Comparison of ENCODE assay signal across 10 cellular contexts in genomic region chr3:114411811-114412803, GRCh38.
DNase-seq lines count a peak whose midpoint lies in the region; ATAC-seq and TF ChIP-seq lines count a peak whose summit lies in the region.
"Had no signal": no experiment of that assay in that cellular context is flagged by ENCODE, and none has a peak within 500 bp of the region (broad histone marks: within the 10 kb centered on the region; RNA-seq: fewer than 3 reads in every experiment).

No MANE protein-coding gene starts in this region.

- H2BK120ac ChIP-seq in IMR-90 (ENCODE audit: low read depth, low read length) = peak overlapping the region; percentile 3; the same call in 1 of the 2 replicates

- H3K9me3 ChIP-seq in IMR-90 (ENCODE audit: control insufficient read depth, insufficient read depth, low read length) = no peaks in the 10 kb centered on the region
- H3K9me3 ChIP-seq: upper lobe of left lung had no signal

- H3K56ac ChIP-seq in IMR-90 (ENCODE audit: extremely low read depth, insufficient read depth, low read length) = no peak overlapping the region

- peaks cover 12 to 35% of the 10 kb centered on the region in 2 experiments for H3K79me1 ChIP-seq in IMR-90 (ENCODE audit: low read depth in 1 of 2, low read length in 2 of 2)

- peak overlapping the region; percentile 11 for H2AFZ ChIP-seq in IMR-90 (replicated peaks; ENCODE audit: low read length, poor library complexity)

- H4K5ac ChIP-seq in IMR-90 (ENCODE audit: low read depth, low read length) = no peak overlapping the region; the same call in 1 of the 2 replicates

- peak overlapping the region; percentile 12; the same call in 1 of the 2 replicates for H2BK20ac ChIP-seq in IMR-90 (ENCODE audit: low read depth, low read length)

- peak overlapping the region; percentile 27; the same call in 2 of the 3 replicates for H2BK15ac ChIP-seq in IMR-90 (ENCODE audit: low read depth, low read length)

- POLR2A ChIA-PET in IMR-90 (lab: Charles Lee; ENCODE audit: unreplicated experiment) = no interaction called here

- peak; percentile 74 for ATAC-seq in IMR-90 (ENCODE audit: low read depth)
- peak; percentile 65 for ATAC-seq in sciatic nerve

- H3K4me3 ChIP-seq in IMR-90 (ENCODE audit: insufficient read depth, low read depth, low read length) = no peak overlapping the region
- H3K4me3 ChIP-seq: upper lobe of left lung had no signal

- dilution Hi-C loops in IMR-90 (cut with HindIII; ENCODE audit: low sequenced_read_pairs, unreplicated experiment) = no loop called here

- no peak for TF ChIP-seq POLR2A in IMR-90 (IDR thresholded peaks at IDR 0.05; ENCODE audit: low read depth, low read length)

- H3K36me3 ChIP-seq in IMR-90 (ENCODE audit: control insufficient read depth, insufficient read depth, low read length) = no peaks in the 10 kb centered on the region
- H3K36me3 ChIP-seq: upper lobe of left lung had no signal

- BruUV-seq in IMR-90 (replicated peaks; lab: Mats Ljungman, UMichigan) = no TSS peak

- H2AK5ac ChIP-seq in IMR-90 (ENCODE audit: low read depth, low read length) = peak overlapping the region; percentile 61

- in situ Hi-C loops in IMR-90 (cut with MboI; ENCODE audit: low sequenced_read_pairs) = no loop called here

- H3K27me3 ChIP-seq in IMR-90 (ENCODE audit: control insufficient read depth, insufficient read depth, low read length) = no peaks in the 10 kb centered on the region
- H3K27me3 ChIP-seq: upper lobe of left lung had no signal

- peak overlapping the region; percentile 34 for H3K23ac ChIP-seq in IMR-90 (ENCODE audit: low read depth, low read length)

- CTCF ChIA-PET in IMR-90 (lab: Yijun Ruan, JAX) = no interaction called here

- H3K4me1 ChIP-seq in IMR-90 (ENCODE audit: control insufficient read depth, insufficient read depth, low read length) = peaks cover 16% of the 10 kb centered on the region

- peak overlapping the region; percentile 74 for H3K14ac ChIP-seq in IMR-90 (replicated peaks; ENCODE audit: low read depth, low read length)

- H3K4ac ChIP-seq in IMR-90 (ENCODE audit: low read depth, low read length) = peak overlapping the region; percentile 57

- H2BK5ac ChIP-seq in IMR-90 (ENCODE audit: low read depth, low read length, poor library complexity, severe bottlenecking) = peak overlapping the region; percentile 44

- TF ChIP-seq RAD21 in IMR-90 (IDR thresholded peaks at IDR 0.05; ENCODE audit: low read length) = 0 out of 2 replicates have a peak, but pooled peaks have one; percentile 15

- 0 out of 2 replicates have a peak overlapping the region, but pooled peaks have one; percentile 32 for H3K27ac ChIP-seq in IMR-90 (ENCODE audit: insufficient read depth, low read length)

- no peak overlapping the region for H2AK9ac ChIP-seq in IMR-90 (replicated peaks; ENCODE audit: low read depth, low read length, poor library complexity)

- peak overlapping the region; percentile 37 for H4K91ac ChIP-seq in IMR-90 (ENCODE audit: insufficient read depth, low read depth, low read length)

- H3K9me1 ChIP-seq in IMR-90 (ENCODE audit: insufficient read depth, low read length) = peaks cover 11% of the 10 kb centered on the region; the same call in 1 of the 2 replicates

- H4K20me1 ChIP-seq in IMR-90 (ENCODE audit: insufficient read depth, low read length) = no peaks in the 10 kb centered on the region

- peak overlapping the region; percentile 44; the same call in 1 of the 2 replicates for H3K18ac ChIP-seq in IMR-90 (ENCODE audit: low read depth, low read length)

- DNase-seq in stimulated activated naive CD4-positive, alpha-beta T cell treated with Interleukin-2 at 50 U/mL for 16 hours (lab: John Stamatoyannopoulos, UW) = peak; percentile 2
- DNase-seq in stimulated activated naive CD4-positive, alpha-beta T cell (lab: John Stamatoyannopoulos, UW) = no peak
- peak; percentile 87 for DNase-seq in IMR-90
- DNase-seq in dermis blood vessel endothelial cell = peak; percentile 43
- DNase-seq in sciatic nerve (ENCODE audit: low spot score) = no peak
- DNase-seq in NOMO-1 treated with DMSO at 0.1 percent for 48 hours (lab: John Stamatoyannopoulos, UW; ENCODE audit: unreplicated experiment) = no peak
- no peak for DNase-seq in COLO668 (lab: John Stamatoyannopoulos, UW; ENCODE audit: unreplicated experiment)
- no peak for DNase-seq in NCI-H2227 (lab: John Stamatoyannopoulos, UW; ENCODE audit: unreplicated experiment)
- DNase-seq: activated naive CD8-positive, alpha-beta T cell treated with anti-CD3 and anti-CD28 coated beads, Interleukin-2, amount 10 ng/mL, durations not matched to agents 7 days and 5 days; upper lobe of left lung had no signal

- WGBS in IMR-90 (ENCODE audit: extremely low coverage in 2 of 2, insufficient read length in 1 of 2), 2 experiments = 53 to 100% methylated on average over 1 to 2 of the region's 9 CpGs

- no peak for TF ChIP-seq CTCF in IMR-90 (conservative IDR thresholded peaks at IDR 0.05; ENCODE audit: low read depth, low read length)

- peak overlapping the region; percentile 53 for H3K4me2 ChIP-seq in IMR-90 (ENCODE audit: low read depth, low read length)

- H3K9ac ChIP-seq in IMR-90 (ENCODE audit: low read depth, low read length) = no peak overlapping the region

- H4K8ac ChIP-seq in IMR-90 (ENCODE audit: low read depth in 2 of 2, low read length in 2 of 2) = peak overlapping the region; percentile 4 to 58; a peak in 3 of 4 replicates

- intact Hi-C loops in IMR-90 (cut with micrococcal nuclease) (loop anchor here (5.0 kb wide), 1 partner anchor 45 kb away; no protein-coding TSS in a partner anchor), sciatic nerve (cut with DNase I) (no loop called here)

TF ChIP-seq in IMR-90, 13 proteins besides CTCF, POLR2A, EP300 and RAD21:
- no peak for TF ChIP-seq BHLHE40 (IDR thresholded peaks at IDR 0.05; ENCODE audit: low read depth, low read length)
- peak; percentile 39; the same call in 1 of the 2 replicates for TF ChIP-seq MAFK (IDR thresholded peaks at IDR 0.05; ENCODE audit: low read depth, low read length)
- no peak for TF ChIP-seq RFX5 (IDR thresholded peaks at IDR 0.05; ENCODE audit: low read depth, low read length)
- peak; percentile 84 for TF ChIP-seq FOS (IDR thresholded peaks at IDR 0.05; ENCODE audit: low read depth, low read length)
- TF ChIP-seq NFE2L2 (IDR thresholded peaks at IDR 0.05; ENCODE audit: low read depth, low read length) = no peak
- no peak for TF ChIP-seq MXI1 (IDR thresholded peaks at IDR 0.05; ENCODE audit: borderline replicate concordance, low read depth, low read length)
- TF ChIP-seq USF2 (IDR thresholded peaks at IDR 0.05; ENCODE audit: low read depth, low read length) = no peak
- no peak for TF ChIP-seq ELK1 (IDR thresholded peaks at IDR 0.05; ENCODE audit: borderline replicate concordance, low read depth, low read length)
- TF ChIP-seq RCOR1 (IDR thresholded peaks at IDR 0.05; ENCODE audit: insufficient replicate concordance, low read length) = peak; percentile 66
- TF ChIP-seq SMC3 (IDR thresholded peaks at IDR 0.05; ENCODE audit: low read depth, low read length) = no peak
- no peak for TF ChIP-seq MAZ (IDR thresholded peaks at IDR 0.05; ENCODE audit: borderline replicate concordance, low read depth, low read length)
- TF ChIP-seq CEBPB (IDR thresholded peaks at IDR 0.05; ENCODE audit: low read depth, low read length) = peak; percentile 62
- TF ChIP-seq CHD1 (IDR thresholded peaks at IDR 0.05; ENCODE audit: low read depth, low read length) = no peak

Comparison
In these comparisons a context has a peak if more than half of its experiments do, and no peak if none do; other contexts are left out.
1. DNase-seq: peak in stimulated activated naive CD4-positive, alpha-beta T cell treated with Interleukin-2 at 50 U/mL for 16 hours (single experiment), IMR-90 (single experiment) and dermis blood vessel endothelial cell (single experiment); none in stimulated activated naive CD4-positive, alpha-beta T cell (0 of 6), sciatic nerve (single experiment), NOMO-1 treated with DMSO at 0.1 percent for 48 hours (single experiment), COLO668 (single experiment) and NCI-H2227 (single experiment).